18 cellular contexts compared by ENCODE assay signal in the genomic region with DNA sequence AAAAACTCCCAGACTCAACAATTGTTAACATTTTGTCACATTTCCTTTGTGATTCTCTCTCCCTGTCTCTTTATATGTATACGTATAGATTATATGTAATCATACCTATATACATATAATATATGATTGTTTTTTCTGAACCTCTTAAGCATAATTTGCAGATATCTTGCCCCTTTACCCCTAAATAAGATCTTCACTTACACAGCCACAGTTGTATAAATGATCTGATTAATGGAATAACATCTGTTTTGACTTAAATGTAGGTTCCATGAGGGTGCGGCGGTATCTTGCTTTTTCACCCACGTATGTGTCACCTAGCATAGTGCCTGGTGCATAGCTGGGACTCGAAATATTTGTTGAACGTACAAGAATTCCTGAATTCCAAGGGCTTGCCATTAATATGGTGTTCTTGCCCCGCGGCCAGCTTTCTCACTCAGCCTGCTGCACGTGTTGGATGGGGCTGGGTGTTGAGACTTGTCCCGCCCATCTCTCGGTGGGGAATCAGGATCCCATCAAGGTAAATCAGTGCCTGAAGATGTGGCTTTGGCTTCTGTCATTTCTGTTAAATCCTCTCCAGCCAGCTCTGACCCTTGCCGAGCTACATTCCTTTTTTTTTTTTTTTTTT. TPM values are rescaled to one million over a fixed set of nuclear protein-coding genes. Genes with fewer than 3 reads are reported as not detected.
"Had no signal": no experiment of that assay in that cellular context is flagged by ENCODE, and none has a peak within 500 bp of the region (broad histone marks: within the 10 kb centered on the region; RNA-seq: fewer than 3 reads in every experiment).

No MANE protein-coding gene starts in this region.

- H3K4me3 Mint-ChIP-seq: activated naive CD8-positive, alpha-beta T cell treated with anti-CD3 and anti-CD28 coated beads, Interleukin-2, amount 50 U/mL, for 24 hours; activated T-cell treated with anti-CD3 and anti-CD28 coated beads, Interleukin-2, amount 50 U/mL, for 4 hours had no signal

- H3K27ac ChIP-seq: ascending aorta, esophagus squamous epithelium, gastrocnemius medialis, heart right ventricle, psoas muscle, sigmoid colon, upper lobe of left lung had no signal

- H3K9me3 Mint-ChIP-seq: activated naive CD8-positive, alpha-beta T cell treated with anti-CD3 and anti-CD28 coated beads, Interleukin-2, amount 50 U/mL, for 24 hours; activated T-cell treated with anti-CD3 and anti-CD28 coated beads, Interleukin-2, amount 50 U/mL, for 4 hours had no signal

- FAIRE-seq: kidney had no signal

- H3K27me3 ChIP-seq: ascending aorta, gastrocnemius medialis, sigmoid colon, upper lobe of left lung had no signal

- DNase-seq: activated CD4-positive, alpha-beta T cell treated with anti-CD3 and anti-CD28 coated beads, Interleukin-2, amount 50 U/mL, for 4 hours; activated CD4-positive, CD25-positive, alpha-beta regulatory T cell treated with anti-CD3 and anti-CD28 coated beads, Interleukin-2, amount 50 U/mL, for 72 hours; activated naive CD4-positive, alpha-beta T cell; activated naive CD8-positive, alpha-beta T cell treated with anti-CD3 and anti-CD28 coated beads, Interleukin-2, amount 50 U/mL, for 24 hours; activated T-cell treated with anti-CD3 and anti-CD28 coated beads, Interleukin-2, amount 50 U/mL, for 4 hours; esophagus squamous epithelium; heart right ventricle; kidney; midbrain; psoas muscle; sigmoid colon; stimulated activated CD4-positive, alpha-beta T cell treated with anti-CD3 and anti-CD28 coated beads, Interleukin-2, amount 100 ng/mL, for 24 hours; stimulated activated naive CD4-positive, alpha-beta T cell treated with Interleukin-2 at 50 U/mL for 16 hours; SW 1271; upper lobe of left lung had no signal

- H3K36me3 ChIP-seq: ascending aorta, esophagus squamous epithelium, gastrocnemius medialis, heart right ventricle, sigmoid colon, upper lobe of left lung had no signal

- H3K9me3 ChIP-seq: ascending aorta, esophagus squamous epithelium, gastrocnemius medialis, heart right ventricle, psoas muscle, sigmoid colon, upper lobe of left lung had no signal

- H3K27ac Mint-ChIP-seq: activated naive CD8-positive, alpha-beta T cell treated with anti-CD3 and anti-CD28 coated beads, Interleukin-2, amount 50 U/mL, for 24 hours had no signal

- H3K4me3 ChIP-seq: ascending aorta, esophagus squamous epithelium, gastrocnemius medialis, heart right ventricle, psoas muscle, sigmoid colon, upper lobe of left lung had no signal

- ATAC-seq: activated naive CD8-positive, alpha-beta T cell treated with anti-CD3 and anti-CD28 coated beads, Interleukin-2, amount 50 U/mL, for 24 hours; activated T-cell treated with anti-CD3 and anti-CD28 coated beads, Interleukin-2, amount 50 U/mL, for 4 hours; gastrocnemius medialis; heart right ventricle had no signal

- H3K27me3 Mint-ChIP-seq: activated naive CD8-positive, alpha-beta T cell treated with anti-CD3 and anti-CD28 coated beads, Interleukin-2, amount 50 U/mL, for 24 hours had no signal

RNA-seq across cellular contexts. Expression of a gene that starts 17.5 kb away (rescaled TPM):
- total RNA-seq: activated T-cell treated with anti-CD3 and anti-CD28 coated beads, Interleukin-2, amount 50 U/mL, for 4 hours; ascending aorta; esophagus squamous epithelium; gastrocnemius medialis; kidney; liver; psoas muscle; sigmoid colon; upper lobe of left lung had no signal
- polyA plus RNA-seq: liver, psoas muscle, sigmoid colon had no signal
